In genomic region chr1:76023669-76024407, GRCh38 we compare ENCODE assay signal across 15 cellular contexts. TPM values are rescaled to one million over a fixed set of nuclear protein-coding genes. Genes with fewer than 3 reads are reported as not detected.
DNase-seq lines count a peak whose midpoint lies in the region; ATAC-seq, FAIRE-seq and TF ChIP-seq lines count a peak whose summit lies in the region.
"Had no signal": no experiment of that assay in that cellular context is flagged by ENCODE, and none has a peak within 500 bp of the region (broad histone marks: within the 10 kb centered on the region; RNA-seq: fewer than 3 reads in every experiment).

No MANE protein-coding gene starts in this region.

- no peak overlapping the region for H3K4me3 Mint-ChIP-seq in activated CD4-positive, alpha-beta T cell treated with anti-CD3 and anti-CD28 coated beads, Interleukin-2, amount 10 ng/mL, durations not matched to agents 24 days and 14 days
- no peak overlapping the region for H3K4me3 Mint-ChIP-seq in astrocyte (ENCODE audit: unreplicated experiment)
- peak overlapping the region in 5 of 10 donors; percentile 8 to 59 (median 32) for H3K4me3 Mint-ChIP-seq in naive thymus-derived CD4-positive, alpha-beta T cell
- H3K4me3 Mint-ChIP-seq in activated CD4-positive, alpha-beta memory T cell treated with anti-CD3 and anti-CD28 coated beads, Interleukin-2, amount 10 ng/mL, durations not matched to agents 7 days and 5 days: no peak overlapping the region
- H3K4me3 Mint-ChIP-seq: activated T-helper 1 cell treated with anti-CD3 and anti-CD28 coated beads, Interleukin-12 subunit alpha, Interleukin-12 subunit beta, Interleukin-2, Interleukin-4 antibody, amounts not matched to agents 30 ng/mL and 10 ng/mL and 1 ng/mL, durations not matched to agents 14 hours and 24 hours and 36 hours; IgD-negative memory B cell had no signal

- peaks cover 4% of the 10 kb centered on the region for H3K9me3 Mint-ChIP-seq in activated CD4-positive, alpha-beta T cell treated with anti-CD3 and anti-CD28 coated beads, Interleukin-2, amount 10 ng/mL, durations not matched to agents 24 days and 14 days
- H3K9me3 Mint-ChIP-seq in astrocyte (ENCODE audit: unreplicated experiment): peaks cover 2% of the 10 kb centered on the region
- H3K9me3 Mint-ChIP-seq in naive thymus-derived CD4-positive, alpha-beta T cell: peaks cover 0 to 2% (median 0%) of the 10 kb centered on the region in 11 donors
- H3K9me3 Mint-ChIP-seq in activated CD4-positive, alpha-beta memory T cell treated with anti-CD3 and anti-CD28 coated beads, Interleukin-2, amount 10 ng/mL, durations not matched to agents 7 days and 5 days: no peaks in the 10 kb centered on the region
- H3K9me3 Mint-ChIP-seq: activated T-helper 1 cell treated with anti-CD3 and anti-CD28 coated beads, Interleukin-12 subunit alpha, Interleukin-12 subunit beta, Interleukin-2, Interleukin-4 antibody, amounts not matched to agents 30 ng/mL and 10 ng/mL and 1 ng/mL, durations not matched to agents 14 hours and 24 hours and 36 hours had no signal

- no peak overlapping the region for H3K27ac Mint-ChIP-seq in activated CD4-positive, alpha-beta T cell treated with anti-CD3 and anti-CD28 coated beads, Interleukin-2, amount 10 ng/mL, durations not matched to agents 24 days and 14 days
- peak overlapping the region; percentile 89 for H3K27ac Mint-ChIP-seq in astrocyte (ENCODE audit: unreplicated experiment)
- H3K27ac Mint-ChIP-seq in naive thymus-derived CD4-positive, alpha-beta T cell: peak overlapping the region in 8 of 9 donors; percentile 7 to 92 (median 77)
- no peak overlapping the region for H3K27ac Mint-ChIP-seq in activated CD4-positive, alpha-beta memory T cell treated with anti-CD3 and anti-CD28 coated beads, Interleukin-2, amount 10 ng/mL, durations not matched to agents 7 days and 5 days
- H3K27ac Mint-ChIP-seq: activated T-helper 1 cell treated with anti-CD3 and anti-CD28 coated beads, Interleukin-12 subunit alpha, Interleukin-12 subunit beta, Interleukin-2, Interleukin-4 antibody, amounts not matched to agents 30 ng/mL and 10 ng/mL and 1 ng/mL, durations not matched to agents 14 hours and 24 hours and 36 hours; IgD-negative memory B cell had no signal

- FAIRE-seq in astrocyte (lab: Jason Lieb, UNC): no peak
- FAIRE-seq: A204.1, TTC549 had no signal

- H3K4me1 ChIP-seq in astrocyte (ENCODE audit: insufficient read depth, low read length): peaks cover 4% of the 10 kb centered on the region
- H3K4me1 ChIP-seq in naive thymus-derived CD4-positive, alpha-beta T cell (ENCODE audit: control insufficient read depth in 2 of 2, insufficient read depth in 2 of 2, low read length in 2 of 2): peaks cover 0 to 6% of the 10 kb centered on the region in 2 donors

- no peak overlapping the region for H3K27ac ChIP-seq in astrocyte (ENCODE audit: low read depth, low read length)
- H3K27ac ChIP-seq in naive thymus-derived CD4-positive, alpha-beta T cell (ENCODE audit: low read depth, low read length): no peak overlapping the region

- no peaks in the 10 kb centered on the region for H3K36me3 ChIP-seq in astrocyte (ENCODE audit: insufficient read depth, low read length)
- H3K36me3 ChIP-seq in naive thymus-derived CD4-positive, alpha-beta T cell (ENCODE audit: control insufficient read depth in 2 of 3, insufficient read depth in 3 of 3, low read length in 3 of 3): no peaks in the 10 kb centered on the region

- ATAC-seq in naive thymus-derived CD4-positive, alpha-beta T cell: peak; percentile 54
- ATAC-seq in HG03025 (IDR thresholded peaks at IDR 0.05; ENCODE audit: low FRiP score, unreplicated experiment): no peak

- H3K27me3 ChIP-seq in astrocyte (ENCODE audit: insufficient read depth, low read length): no peaks in the 10 kb centered on the region
- no peaks in the 10 kb centered on the region for H3K27me3 ChIP-seq in naive thymus-derived CD4-positive, alpha-beta T cell (ENCODE audit: control insufficient read depth in 2 of 2, insufficient read depth in 2 of 2, low read length in 2 of 2)

- H3K36me3 Mint-ChIP-seq in activated CD4-positive, alpha-beta T cell treated with anti-CD3 and anti-CD28 coated beads, Interleukin-2, amount 10 ng/mL, durations not matched to agents 24 days and 14 days (ENCODE audit: low read depth): no peaks in the 10 kb centered on the region
- no peaks in the 10 kb centered on the region for H3K36me3 Mint-ChIP-seq in astrocyte (ENCODE audit: low read depth, unreplicated experiment)
- no peaks in the 10 kb centered on the region for H3K36me3 Mint-ChIP-seq in naive thymus-derived CD4-positive, alpha-beta T cell
- H3K36me3 Mint-ChIP-seq in activated CD4-positive, alpha-beta memory T cell treated with anti-CD3 and anti-CD28 coated beads, Interleukin-2, amount 10 ng/mL, durations not matched to agents 7 days and 5 days (ENCODE audit: low read depth): no peaks in the 10 kb centered on the region

- peaks cover 4% of the 10 kb centered on the region for H3K4me1 Mint-ChIP-seq in activated CD4-positive, alpha-beta T cell treated with anti-CD3 and anti-CD28 coated beads, Interleukin-2, amount 10 ng/mL, durations not matched to agents 24 days and 14 days
- H3K4me1 Mint-ChIP-seq in astrocyte (ENCODE audit: low read depth, unreplicated experiment): peaks cover 18% of the 10 kb centered on the region
- H3K4me1 Mint-ChIP-seq in naive thymus-derived CD4-positive, alpha-beta T cell: peaks cover 3 to 36% (median 14%) of the 10 kb centered on the region in 7 donors
- H3K4me1 Mint-ChIP-seq in activated CD4-positive, alpha-beta memory T cell treated with anti-CD3 and anti-CD28 coated beads, Interleukin-2, amount 10 ng/mL, durations not matched to agents 7 days and 5 days: peaks cover 14% of the 10 kb centered on the region
- H3K4me1 Mint-ChIP-seq: IgD-negative memory B cell had no signal

- no peak overlapping the region for H2AFZ ChIP-seq in astrocyte (ENCODE audit: low read depth, low read length)

- CTCF ChIA-PET in naive thymus-derived CD4-positive, alpha-beta T cell (lab: Charles Lee): interaction anchor here (0.6 to 1.3 kb wide), 2 partner anchors 32 to 1956 kb away, joined by 3 to 4 read pairs; no protein-coding TSS in a partner anchor
- CTCF ChIA-PET in activated CD4-positive, alpha-beta memory T cell treated with anti-CD3 and anti-CD28 coated beads, Interleukin-2, amount 10 ng/mL, durations not matched to agents 7 days and 5 days (lab: Charles Lee): interaction anchor here (0.6 kb wide), 1 partner anchor 56 kb away, joined by 3 read pairs; no protein-coding TSS in a partner anchor

- no peak for TF ChIP-seq CTCF in astrocyte (IDR thresholded peaks at IDR 0.05; ENCODE audit: insufficient read depth, low read depth, low read length)

- H3K4me3 ChIP-seq in astrocyte (ENCODE audit: insufficient read depth, low read depth, low read length): no peak overlapping the region
- no peak overlapping the region for H3K4me3 ChIP-seq in naive thymus-derived CD4-positive, alpha-beta T cell (ENCODE audit: low read length)

- intact Hi-C loops in activated CD4-positive, alpha-beta T cell treated with anti-CD3 and anti-CD28 coated beads, Interleukin-2, amount 10 ng/mL, durations not matched to agents 24 days and 14 days (cut with micrococcal nuclease): no loop called here
- intact Hi-C loops in naive thymus-derived CD4-positive, alpha-beta T cell (cut with micrococcal nuclease): loop anchor here in 1 of 2 donors (1.0 kb wide), 2 partner anchors 33 to 50 kb away; partner anchors contain the start of gene ST6GALNAC3

- H3K4me2 ChIP-seq in astrocyte (ENCODE audit: low read length): no peak overlapping the region

- H3K27me3 Mint-ChIP-seq in activated CD4-positive, alpha-beta T cell treated with anti-CD3 and anti-CD28 coated beads, Interleukin-2, amount 10 ng/mL, durations not matched to agents 24 days and 14 days: peaks cover 9% of the 10 kb centered on the region
- H3K27me3 Mint-ChIP-seq in astrocyte (ENCODE audit: low read depth, unreplicated experiment): peaks cover 2% of the 10 kb centered on the region
- peaks cover 0 to 16% (median 7%) of the 10 kb centered on the region in 5 donors for H3K27me3 Mint-ChIP-seq in naive thymus-derived CD4-positive, alpha-beta T cell
- peaks cover 18% of the 10 kb centered on the region for H3K27me3 Mint-ChIP-seq in activated CD4-positive, alpha-beta memory T cell treated with anti-CD3 and anti-CD28 coated beads, Interleukin-2, amount 10 ng/mL, durations not matched to agents 7 days and 5 days

- H3K9ac ChIP-seq in astrocyte (ENCODE audit: low read length): no peak overlapping the region

- peak; percentile 67 for DNase-seq in activated CD4-positive, alpha-beta T cell treated with anti-CD3 and anti-CD28 coated beads, Interleukin-2, amount 10 ng/mL, durations not matched to agents 24 days and 14 days
- no peak for DNase-seq in activated CD4-positive, alpha-beta T cell treated with anti-CD3 and anti-CD28 coated beads, Interleukin-2, amount 50 U/mL, for 4 hours
- DNase-seq in M059J (ENCODE audit: low read depth): peak; percentile 64
- peak; percentile 71 for DNase-seq in astrocyte (ENCODE audit: low read depth)
- DNase-seq in naive thymus-derived CD4-positive, alpha-beta T cell: peak in 5 of 9 donors; percentile 4 to 32 (median 18)
- no peak for DNase-seq in activated CD4-positive, alpha-beta memory T cell treated with anti-CD3 and anti-CD28 coated beads, Interleukin-2, amount 10 ng/mL, durations not matched to agents 7 days and 5 days
- DNase-seq in RPMI8226: no peak
- DNase-seq: midbrain, NCI-H1417 treated with DMSO at 0.1 percent for 48 hours, NCI-H524 treated with DMSO at 0.1 percent for 48 hours had no signal

- no peaks in the 10 kb centered on the region for H4K20me1 ChIP-seq in astrocyte (ENCODE audit: insufficient read depth, low read length)

- POLR2A ChIA-PET in naive thymus-derived CD4-positive, alpha-beta T cell (lab: Charles Lee): no interaction called here
- POLR2A ChIA-PET in activated CD4-positive, alpha-beta memory T cell treated with anti-CD3 and anti-CD28 coated beads, Interleukin-2, amount 10 ng/mL, durations not matched to agents 7 days and 5 days (lab: Charles Lee): interaction anchor here (0.6 kb wide), 1 partner anchor 227 kb away, joined by 3 read pairs; the partner anchor contains the start of gene MSH4

- no peaks in the 10 kb centered on the region for H3K79me2 ChIP-seq in astrocyte (ENCODE audit: insufficient read depth, low read length)

- no peaks in the 10 kb centered on the region for H3K9me3 ChIP-seq in astrocyte (ENCODE audit: insufficient read depth, low read depth, low read length)
- H3K9me3 ChIP-seq in naive thymus-derived CD4-positive, alpha-beta T cell (ENCODE audit: control insufficient read depth in 2 of 3, low read length in 3 of 3): no peaks in the 10 kb centered on the region

RNA-seq across cellular contexts. Expression of gene ST6GALNAC3, which starts 50.7 kb away (rescaled TPM):
- total RNA-seq in activated CD4-positive, alpha-beta T cell treated with anti-CD3 and anti-CD28 coated beads, Interleukin-2, amount 10 ng/mL, durations not matched to agents 24 days and 14 days: 0.28 TPM in 1 of 2 replicates, not detected in the other
- total RNA-seq in M059J (2014; rRNA removed; shearing (Covaris generic)): 0.05 TPM in 1 of 2 replicates, not detected in the other
- total RNA-seq in astrocyte: 1.8 and 3.2 TPM in 2 replicates
- 1 to 10 TPM in 4 of 5 experiments, not detected in 1; 1.9 to 4.8 (median 3.6) TPM for total RNA-seq in naive thymus-derived CD4-positive, alpha-beta T cell
- under 1 TPM; 0.17 to 0.30 TPM for polyA plus RNA-seq in naive thymus-derived CD4-positive, alpha-beta T cell
- not detected for total RNA-seq in activated CD4-positive, alpha-beta memory T cell treated with anti-CD3 and anti-CD28 coated beads, Interleukin-2, amount 10 ng/mL, durations not matched to agents 7 days and 5 days
- total RNA-seq: activated T-helper 1 cell treated with anti-CD3 and anti-CD28 coated beads, Interleukin-12 subunit alpha, Interleukin-12 subunit beta, Interleukin-2, Interleukin-4 antibody, amounts not matched to agents 30 ng/mL and 10 ng/mL and 1 ng/mL, durations not matched to agents 14 hours and 24 hours and 36 hours had no signal

Comparison
In these comparisons a context has a peak if more than half of its experiments do, and no peak if none do; other contexts are left out.
1. DNase-seq: peak in activated CD4-positive, alpha-beta T cell treated with anti-CD3 and anti-CD28 coated beads, Interleukin-2, amount 10 ng/mL, durations not matched to agents 24 days and 14 days (single experiment), M059J (single experiment), astrocyte (single experiment) and naive thymus-derived CD4-positive, alpha-beta T cell (5 of 9); none in activated CD4-positive, alpha-beta T cell treated with anti-CD3 and anti-CD28 coated beads, Interleukin-2, amount 50 U/mL, for 4 hours (0 of 2), activated CD4-positive, alpha-beta memory T cell treated with anti-CD3 and anti-CD28 coated beads, Interleukin-2, amount 10 ng/mL, durations not matched to agents 7 days and 5 days (single experiment) and RPMI8226 (single experiment).
2. H3K27ac Mint-ChIP-seq: peak in astrocyte (single experiment) and naive thymus-derived CD4-positive, alpha-beta T cell (8 of 9); none in activated CD4-positive, alpha-beta T cell treated with anti-CD3 and anti-CD28 coated beads, Interleukin-2, amount 10 ng/mL, durations not matched to agents 24 days and 14 days (single experiment) and activated CD4-positive, alpha-beta memory T cell treated with anti-CD3 and anti-CD28 coated beads, Interleukin-2, amount 10 ng/mL, durations not matched to agents 7 days and 5 days (single experiment).